Comparison of ENCODE assay signal across 8 cellular contexts in the genomic region with DNA sequence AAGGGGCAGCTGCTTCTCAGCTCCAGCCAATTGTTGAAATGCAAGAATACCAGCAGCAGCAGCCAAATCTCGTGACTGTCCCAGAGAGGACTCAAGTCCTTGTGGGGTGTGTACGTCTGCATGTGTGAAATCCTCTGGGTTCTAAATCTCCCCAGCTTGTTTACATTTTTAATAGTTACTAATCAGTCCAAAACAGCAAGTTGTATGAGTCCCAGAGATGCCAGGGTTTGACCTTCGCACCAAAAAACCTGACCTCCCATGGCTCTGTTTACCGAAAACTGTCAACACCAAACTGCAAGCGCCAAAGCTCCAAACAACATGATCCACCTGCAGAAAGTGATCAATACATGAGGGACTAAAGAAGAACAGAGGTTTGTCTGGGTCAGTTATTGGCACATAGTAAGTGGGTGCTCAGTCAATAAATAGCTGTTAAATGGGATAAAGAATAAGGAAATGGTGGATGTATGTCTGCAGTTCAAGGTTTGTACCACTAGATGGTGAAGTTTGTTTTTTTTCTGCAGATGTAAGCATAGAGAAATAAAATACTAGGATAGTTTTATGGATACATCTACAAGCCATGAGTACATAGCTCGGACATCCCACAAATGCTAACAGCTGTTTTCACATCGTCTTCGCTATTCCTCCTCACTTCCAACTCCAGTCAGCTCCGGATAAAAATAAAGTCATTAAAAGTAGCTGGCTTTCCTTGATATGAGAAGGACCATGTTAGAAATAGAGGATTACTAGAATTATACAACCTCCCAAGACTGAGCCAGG.
DNase-seq lines count a peak whose midpoint lies in the region; FAIRE-seq and TF ChIP-seq lines count a peak whose summit lies in the region.

No MANE protein-coding gene starts in this region.

- 54 to 55% methylated on average over 9 of the region's 9 CpGs for WGBS in thyroid gland, 2 donors

- H3K4me1 ChIP-seq in HEK293 (ENCODE audit: control insufficient read depth, insufficient read depth, low read length), result no peaks in the 10 kb centered on the region
- no peaks in the 10 kb centered on the region for H3K4me1 ChIP-seq in keratinocyte (ENCODE audit: control insufficient read depth, extremely low read depth, insufficient read depth, low read length)
- H3K4me1 ChIP-seq in thyroid gland, result no peaks in the 10 kb centered on the region

- POLR2A ChIA-PET in HEK293 (lab: Yijun Ruan, JAX), result interaction anchor here (0.9 to 1.6 kb wide), 2 partner anchors 216 to 294 kb away, joined by 3 read pairs; no protein-coding TSS in a partner anchor
- POLR2A ChIA-PET in MCF 10A (lab: Yijun Ruan, JAX), result interaction anchor here (0.6 to 6.4 kb wide), 16 partner anchors 56 to 312 kb away, joined by 3 to 69 read pairs (median 4); partner anchors contain the start of gene ADRB2

- CTCF ChIA-PET in HEK293 (lab: Yijun Ruan, JAX) (interaction anchor here (0.6 to 18.8 kb wide), 53 partner anchors 8 to 600 kb away, joined by 3 to 489 read pairs (median 4); partner anchors contain the start of gene ADRB2), MCF 10A (lab: Yijun Ruan, JAX) (interaction anchor here (0.5 to 23.9 kb wide), 86 partner anchors 8 to 1175 kb away, joined by 3 to 924 read pairs (median 5); partner anchors contain the start of genes ABLIM3 and ADRB2)

- BruUV-seq in MCF 10A (replicated peaks; lab: Mats Ljungman, UMichigan), result no TSS peak

- dilution Hi-C loops in keratinocyte (cut with MboI; ENCODE audit: extremely low pct_ligation_motif_present, low sequenced_read_pairs), result no loop called here

- FAIRE-seq in keratinocyte (lab: Jason Lieb, UNC), result peak; percentile 87

- H3K9me3 ChIP-seq in HEK293 (ENCODE audit: control insufficient read depth, insufficient read depth, low read depth, low read length) (no peaks in the 10 kb centered on the region), keratinocyte (ENCODE audit: control insufficient read depth, low read depth, low read length) (no peaks in the 10 kb centered on the region), thyroid gland (no peaks in the 10 kb centered on the region)

- H3K9me3 Mint-ChIP-seq in MCF 10A (ENCODE audit: unreplicated experiment), result no peaks in the 10 kb centered on the region

- H3K27ac Mint-ChIP-seq in MCF 10A (ENCODE audit: low read depth, unreplicated experiment), result no peak overlapping the region

- H3K36me3 Mint-ChIP-seq in MCF 10A (ENCODE audit: insufficient read depth, unreplicated experiment), result no peaks in the 10 kb centered on the region

- no peaks in the 10 kb centered on the region for H3K36me3 ChIP-seq in HEK293 (ENCODE audit: control insufficient read depth in 2 of 2, insufficient read depth in 1 of 2, low read length in 2 of 2)
- H3K36me3 ChIP-seq in keratinocyte (ENCODE audit: control insufficient read depth in 2 of 2, extremely low read depth in 1 of 2, insufficient read depth in 2 of 2, low read length in 2 of 2), result no peaks in the 10 kb centered on the region
- no peaks in the 10 kb centered on the region for H3K36me3 ChIP-seq in thyroid gland

- H3K4me3 ChIP-seq in HEK293 (ENCODE audit: low read depth, low read length) (no peak overlapping the region), keratinocyte (ENCODE audit: control insufficient read depth in 2 of 3, extremely low read depth in 1 of 3, insufficient read depth in 2 of 3, low read depth in 1 of 3, low read length in 3 of 3) (no peak overlapping the region), thyroid gland (replicated peaks in 1 of 3) (no peak overlapping the region)

- H3K9me1 ChIP-seq in keratinocyte (ENCODE audit: control insufficient read depth, extremely low read depth, insufficient read depth, low read length), result no peaks in the 10 kb centered on the region

- H3K4me1 Mint-ChIP-seq in MCF 10A (ENCODE audit: insufficient read depth, unreplicated experiment), result peaks cover 5% of the 10 kb centered on the region

- H3K4me3 Mint-ChIP-seq in MCF 10A (ENCODE audit: unreplicated experiment), result no peak overlapping the region

- TF ChIP-seq CTCF in HEK293 (tag by site-specific recombination; IDR thresholded peaks at IDR 0.05) (peak; percentile 7; the same call in 1 of the 2 replicates), MCF 10A (IDR thresholded peaks at IDR 0.05; ENCODE audit: unreplicated experiment) (peak; percentile 88), keratinocyte (optimal IDR thresholded peaks at IDR 0.05 in 1 of 3, IDR thresholded peaks at IDR 0.05 in 1 of 3, conservative IDR thresholded peaks at IDR 0.05 in 1 of 3; ENCODE audit: extremely low read depth in 1 of 3, insufficient read depth in 2 of 3, low read length in 3 of 3) (peak in 2 of 3 experiments; percentile 60 to 72), thyroid gland (IDR thresholded peaks at IDR 0.05) (peak; percentile 35 to 66 (median 57))

- DNase-seq in ELR (ENCODE audit: low read depth) (peak; percentile 78), NCI-H345 treated with DMSO at 0.1 percent for 48 hours (lab: John Stamatoyannopoulos, UW; ENCODE audit: unreplicated experiment) (peak; percentile 56), MCF 10A (ENCODE audit: unreplicated experiment) (peak; percentile 77), keratinocyte (ENCODE audit: low read depth, low spot score) (peak; percentile 17), thyroid gland (no peak), C1 segment of cervical spinal cord (lab: John Stamatoyannopoulos, UW) (no peak)
- no peak for DNase-seq in activated CD4-positive, alpha-beta T cell treated with anti-CD3 and anti-CD28 coated beads for 1 hour

- H4K20me1 ChIP-seq in keratinocyte (ENCODE audit: control insufficient read depth, extremely low read depth, insufficient read depth, low read length), result no peaks in the 10 kb centered on the region

- no peak overlapping the region for H2AFZ ChIP-seq in keratinocyte (ENCODE audit: control insufficient read depth, low read length)

- H3K27ac ChIP-seq in HEK293 (ENCODE audit: extremely low read depth, low read depth, low read length), result no peak overlapping the region
- no peak overlapping the region for H3K27ac ChIP-seq in keratinocyte (ENCODE audit: control insufficient read depth, insufficient read depth, low read length)
- H3K27ac ChIP-seq in thyroid gland, result no peak overlapping the region

- no peak overlapping the region for H3K9ac ChIP-seq in keratinocyte (ENCODE audit: control insufficient read depth, extremely low read depth, insufficient read depth, low read length)

- H3K27me3 Mint-ChIP-seq in MCF 10A (ENCODE audit: insufficient read depth, unreplicated experiment), result no peaks in the 10 kb centered on the region

- intact Hi-C loops in MCF 10A (cut with micrococcal nuclease), result loop anchor here (1.0 to 2.0 kb wide), 8 partner anchors 80 to 374 kb away; no protein-coding TSS in a partner anchor
- intact Hi-C loops in thyroid gland (cut with DNase I), result loop anchor here (10.0 kb wide), 1 partner anchor 374 kb away; no protein-coding TSS in a partner anchor

- no peaks in the 10 kb centered on the region for H3K79me2 ChIP-seq in keratinocyte (ENCODE audit: control insufficient read depth, insufficient read depth, low read length)

- TF ChIP-seq POLR2A in thyroid gland (IDR thresholded peaks at IDR 0.05), result no peak

- peak overlapping the region; percentile 50 for H3K4me2 ChIP-seq in keratinocyte (ENCODE audit: control insufficient read depth, extremely low read depth, insufficient read depth, low read depth, low read length)

- H3K27me3 ChIP-seq in keratinocyte (ENCODE audit: control insufficient read depth, extremely low read depth, insufficient read depth, low read length) (no peaks in the 10 kb centered on the region), thyroid gland (no peaks in the 10 kb centered on the region)

TF ChIP-seq in HEK293, 187 proteins besides CTCF, POLR2A, EP300 and RAD21:
- TF ChIP-seq ZNF280D (tag by site-specific recombination; IDR thresholded peaks at IDR 0.05) (no peak), ZBTB17 (tag by site-specific recombination; IDR thresholded peaks at IDR 0.05) (peak; percentile 51; the same call in 1 of the 2 replicates), ZNF654 (tag by site-specific recombination; IDR thresholded peaks at IDR 0.05; ENCODE audit: low read depth) (peak; percentile 80)

Comparison
In these comparisons a context has a peak if more than half of its experiments do, and no peak if none do; other contexts are left out.
1. DNase-seq: peak in ELR (single experiment), NCI-H345 treated with DMSO at 0.1 percent for 48 hours (single experiment), MCF 10A (single experiment) and keratinocyte (single experiment); none in thyroid gland (0 of 2), activated CD4-positive, alpha-beta T cell treated with anti-CD3 and anti-CD28 coated beads for 1 hour (single experiment) and C1 segment of cervical spinal cord (0 of 14).
2. CTCF ChIP-seq: peak in every context shown above with its lines; median percentile 88 in MCF 10A; 66 in keratinocyte; 57 in thyroid gland; 7 in HEK293.